ENCODE assay signal across 8 cellular contexts in genomic region chr7:20647908-20648776, GRCh38. TPM values are rescaled to one million over a fixed set of nuclear protein-coding genes. Genes with fewer than 3 reads are reported as not detected.
A peak's percentile ranks its signal among the peaks of the same experiment; 100 is the strongest.
DNase-seq lines count a peak whose midpoint lies in the region; ATAC-seq and TF ChIP-seq lines count a peak whose summit lies in the region.

No MANE protein-coding gene starts in this region.

- TF ChIP-seq CTCF in A673 (conservative IDR thresholded peaks at IDR 0.05; ENCODE audit: low read depth, low read length) (peak; percentile 52), osteoblast (IDR thresholded peaks at IDR 0.05; ENCODE audit: extremely low read depth, low read depth, low read length) (peak; percentile 40)

- POLR2A ChIA-PET in A673 (lab: Charles Lee; ENCODE audit: low non-redundant PET) = no interaction called here

- H3K4me3 ChIP-seq in A673 (ENCODE audit: low read depth, low read length, poor library complexity, severe bottlenecking) (no peak overlapping the region), osteoblast (ENCODE audit: insufficient read depth, low read length) (no peak overlapping the region)

- ATAC-seq in GM18517 (IDR thresholded peaks at IDR 0.05; ENCODE audit: unreplicated experiment) (peak; percentile 51), HG03039 (IDR thresholded peaks at IDR 0.05; ENCODE audit: unreplicated experiment) (no peak)

- no peaks in the 10 kb centered on the region for H3K79me2 ChIP-seq in osteoblast (ENCODE audit: insufficient read depth, low read length)

- H3K4me1 ChIP-seq in A673 (ENCODE audit: insufficient read depth, low read length, poor library complexity, severe bottlenecking) = no peaks in the 10 kb centered on the region
- no peaks in the 10 kb centered on the region for H3K4me1 ChIP-seq in osteoblast (ENCODE audit: insufficient read depth, low read length)

- H3K27me3 ChIP-seq in A673 (replicated peaks; ENCODE audit: insufficient read depth, low read depth, low read length, poor library complexity) (peaks cover 72% of the 10 kb centered on the region), osteoblast (ENCODE audit: insufficient read depth, low read length) (no peaks in the 10 kb centered on the region)

- no peaks in the 10 kb centered on the region for H4K20me1 ChIP-seq in osteoblast (ENCODE audit: insufficient read depth, low read length)

- H3K27ac ChIP-seq in A673 (ENCODE audit: low read depth, low read length, poor library complexity, severe bottlenecking) (no peak overlapping the region), osteoblast (ENCODE audit: low read depth, low read length) (no peak overlapping the region)

- CTCF ChIA-PET in A673 (lab: Charles Lee) = interaction anchor here (0.6 to 1.3 kb wide), 2 partner anchors 454 to 934 kb away, joined by 3 to 4 read pairs; no protein-coding TSS in a partner anchor

- BruUV-seq in A673 (replicated peaks; lab: Mats Ljungman, UMichigan) = no TSS peak

- H3K9me3 ChIP-seq in A673 (ENCODE audit: low read depth, low read length, poor library complexity, severe bottlenecking) (no peaks in the 10 kb centered on the region), osteoblast (ENCODE audit: low read depth, low read length) (no peaks in the 10 kb centered on the region)

- H3K4me2 ChIP-seq in osteoblast (ENCODE audit: insufficient read depth, low read length) = no peak overlapping the region

- DNase-seq in A673 (ENCODE audit: low spot score) (peak; percentile 38), Kasumi-1 (lab: John Stamatoyannopoulos, UW) (peak; percentile 15 to 17), astrocyte of the hippocampus (ENCODE audit: low read depth, low spot score) (peak; percentile 83), osteoblast (ENCODE audit: insufficient read length, low spot score, missing footprints) (no peak), midbrain (lab: John Stamatoyannopoulos, UW) (no peak), NK-92 (lab: John Stamatoyannopoulos, UW; ENCODE audit: unreplicated experiment) (no peak)

- intact Hi-C loops in A673 (cut with micrococcal nuclease; ENCODE audit: unreplicated experiment) = loop anchor here (5.0 kb wide), 1 partner anchor 896 kb away; no protein-coding TSS in a partner anchor

- no peaks in the 10 kb centered on the region for H3K36me3 ChIP-seq in A673 (ENCODE audit: insufficient read depth, low read length, poor library complexity, severe bottlenecking)
- no peaks in the 10 kb centered on the region for H3K36me3 ChIP-seq in osteoblast (ENCODE audit: insufficient read depth, low read length)

- H2AFZ ChIP-seq in osteoblast (ENCODE audit: low read length) = no peak overlapping the region

RNA-seq across cellular contexts. Expression of gene ABCB5, which starts 32.7 kb away (rescaled TPM):
- total RNA-seq in A673 (2021) (not detected in 2 replicates), osteoblast (1.8 and 3.2 TPM in 2 replicates)

Comparison
In these comparisons a context has a peak if more than half of its experiments do, and no peak if none do; other contexts are left out.
1. DNase-seq: peak in A673 (single experiment), Kasumi-1 (2 of 2) and astrocyte of the hippocampus (single experiment); none in osteoblast (single experiment), midbrain (single experiment) and NK-92 (single experiment).